10 cellular contexts compared by ENCODE assay signal in the genomic region with DNA sequence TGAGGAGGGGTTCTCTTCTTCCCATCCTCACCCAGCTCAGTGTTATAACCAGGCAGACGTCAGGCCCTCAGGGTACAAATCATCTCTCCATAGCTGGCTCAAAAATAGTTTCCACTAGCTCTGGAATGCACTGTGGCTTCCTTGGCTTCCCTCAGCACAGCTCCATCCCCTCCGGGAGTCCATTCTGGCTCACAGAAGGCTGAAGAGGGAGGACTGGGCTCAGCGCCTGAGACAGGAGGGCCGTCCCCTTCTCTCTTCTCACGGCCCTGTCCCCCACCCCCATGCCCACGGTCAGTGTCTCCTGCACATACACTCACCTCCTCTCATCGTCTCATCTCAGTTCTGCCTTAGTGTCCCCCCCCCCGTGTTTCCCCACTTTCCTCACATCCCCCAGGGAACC. TPM values are rescaled to one million over a fixed set of nuclear protein-coding genes. Genes with fewer than 3 reads are reported as not detected.
DNase-seq lines count a peak whose midpoint lies in the region; ATAC-seq and TF ChIP-seq lines count a peak whose summit lies in the region.
"Had no signal": no experiment of that assay in that cellular context is flagged by ENCODE, and none has a peak within 500 bp of the region (broad histone marks: within the 10 kb centered on the region; RNA-seq: fewer than 3 reads in every experiment).

No MANE protein-coding gene starts in this region.

- H3K4me1 ChIP-seq in trophoblast cell (ENCODE audit: control insufficient read depth in 1 of 2, insufficient read depth in 2 of 2, low read length in 2 of 2) = peaks cover 53 to 62% of the 10 kb centered on the region in 2 experiments

- no peaks in the 10 kb centered on the region for H3K27me3 Mint-ChIP-seq in WTC11 (ENCODE audit: low read depth)
- H3K27me3 Mint-ChIP-seq in activated naive CD4-positive, alpha-beta T cell treated with anti-CD3 and anti-CD28 coated beads for 36 hours (ENCODE audit: low read depth) = no peaks in the 10 kb centered on the region

- H3K14ac ChIP-seq in trophoblast cell (ENCODE audit: low read length) = peak overlapping the region; percentile 96

- H3K79me1 ChIP-seq in trophoblast cell (ENCODE audit: low read length) = peaks cover 59% of the 10 kb centered on the region

- no peak overlapping the region for H3K4me3 ChIP-seq in trophoblast cell (ENCODE audit: low read depth, low read length)

- no peaks in the 10 kb centered on the region for H3K9me3 ChIP-seq in trophoblast cell (ENCODE audit: insufficient read depth, low read depth, low read length)

- TF ChIP-seq CTCF in AG09319 (IDR thresholded peaks at IDR 0.05; ENCODE audit: low read depth, low read length) (no peak), WTC11 (IDR thresholded peaks at IDR 0.05) (no peak)

- no peaks in the 10 kb centered on the region for H3K27me3 ChIP-seq in trophoblast cell (ENCODE audit: insufficient read depth, low read length)

- H4K8ac ChIP-seq in trophoblast cell (ENCODE audit: low read depth, low read length) = peak overlapping the region; percentile 92

- peak overlapping the region; percentile 97 for H2BK5ac ChIP-seq in trophoblast cell (ENCODE audit: low read depth, low read length, poor library complexity)

- POLR2A ChIA-PET in WTC11 (lab: Charles Lee) = no interaction called here

- intact Hi-C loops in Right ventricle myocardium superior (cut with DNase I) = no loop called here
- intact Hi-C loops in activated naive CD4-positive, alpha-beta T cell treated with anti-CD3 and anti-CD28 coated beads for 36 hours (cut with micrococcal nuclease) = no loop called here

- H3K27ac Mint-ChIP-seq in WTC11 = peak overlapping the region; percentile 46; the same call in 1 of the 2 replicates
- no peak overlapping the region for H3K27ac Mint-ChIP-seq in activated naive CD4-positive, alpha-beta T cell treated with anti-CD3 and anti-CD28 coated beads for 36 hours

- WGBS in trophoblast cell (ENCODE audit: extremely low coverage, insufficient coverage, insufficient read length) = no CpG with 5 or more reads among the region's 8 CpGs

- no peaks in the 10 kb centered on the region for H3K9me3 Mint-ChIP-seq in WTC11
- no peaks in the 10 kb centered on the region for H3K9me3 Mint-ChIP-seq in activated naive CD4-positive, alpha-beta T cell treated with anti-CD3 and anti-CD28 coated beads for 36 hours

- peak overlapping the region; percentile 61 for H3K4ac ChIP-seq in trophoblast cell (ENCODE audit: low read depth, low read length)

- H4K12ac ChIP-seq in trophoblast cell (ENCODE audit: low read depth, low read length) = peak overlapping the region; percentile 65

- peak overlapping the region; percentile 98 for H2BK120ac ChIP-seq in trophoblast cell (ENCODE audit: insufficient read depth, low read length, poor library complexity)

- no peak overlapping the region for H3K4me3 Mint-ChIP-seq in WTC11
- H3K4me3 Mint-ChIP-seq in activated naive CD4-positive, alpha-beta T cell treated with anti-CD3 and anti-CD28 coated beads for 36 hours = no peak overlapping the region

- H3K27ac ChIP-seq in trophoblast cell (ENCODE audit: low read depth, low read length) = peak overlapping the region; percentile 90

- H3K36me3 ChIP-seq in trophoblast cell (ENCODE audit: control insufficient read depth in 1 of 2, insufficient read depth in 2 of 2, low read length in 2 of 2) = peaks cover 26 to 31% of the 10 kb centered on the region in 2 experiments

- ATAC-seq in WTC11 (no peak), Right ventricle myocardium superior (ENCODE audit: poor library complexity) (peak; percentile 81), GM19351 (IDR thresholded peaks at IDR 0.05; ENCODE audit: unreplicated experiment) (no peak)

- H3K23ac ChIP-seq in trophoblast cell (ENCODE audit: low read length) = no peak overlapping the region

- H3K9ac ChIP-seq in trophoblast cell (ENCODE audit: low read length) = no peak overlapping the region

- H3K36me3 Mint-ChIP-seq in WTC11 = peaks cover 40% of the 10 kb centered on the region
- no peaks in the 10 kb centered on the region for H3K36me3 Mint-ChIP-seq in activated naive CD4-positive, alpha-beta T cell treated with anti-CD3 and anti-CD28 coated beads for 36 hours (ENCODE audit: low read depth)

- H3K4me2 ChIP-seq in trophoblast cell (ENCODE audit: low read length) = peak overlapping the region; percentile 12

- peak; percentile 72 for DNase-seq in AG09319 (ENCODE audit: extremely low read depth, low read depth)
- no peak for DNase-seq in WTC11 (ENCODE audit: low spot score)
- peak; percentile 86 for DNase-seq in Right ventricle myocardium superior
- peak; percentile 81 to 93 for DNase-seq in trophoblast cell
- DNase-seq in T-helper 2 cell = no peak
- DNase-seq in NCI-H187 treated with DMSO at 0.1 percent for 48 hours (lab: John Stamatoyannopoulos, UW) = no peak
- DNase-seq in activated naive CD4-positive, alpha-beta T cell treated with anti-CD3 and anti-CD28 coated beads for 36 hours = no peak
- DNase-seq: activated CD4-positive, alpha-beta T cell treated with anti-CD3 and anti-CD28 coated beads for 1 hour; stimulated activated CD4-positive, alpha-beta T cell treated with anti-CD3 and anti-CD28 coated beads, Interleukin-2, amount 100 ng/mL, for 48 hours had no signal

- H3K79me2 ChIP-seq in trophoblast cell (ENCODE audit: control insufficient read depth, insufficient read depth, low read length, poor library complexity) = peaks cover 15% of the 10 kb centered on the region

- peak overlapping the region; percentile 99 for H4K91ac ChIP-seq in trophoblast cell (ENCODE audit: low read depth, low read length)

- peak overlapping the region; percentile 98 for H2AK5ac ChIP-seq in trophoblast cell (ENCODE audit: low read length)

- CTCF ChIA-PET in WTC11 (lab: Charles Lee) = interaction anchor here (0.9 to 1.8 kb wide), 5 partner anchors 19 to 121 kb away, joined by 4 to 8 read pairs (median 5); no protein-coding TSS in a partner anchor
- CTCF ChIA-PET in activated naive CD4-positive, alpha-beta T cell treated with anti-CD3 and anti-CD28 coated beads for 36 hours (lab: Charles Lee) = interaction anchor here (1.2 to 1.4 kb wide), 2 partner anchors 19 to 121 kb away, joined by 5 to 6 read pairs; no protein-coding TSS in a partner anchor

- peak overlapping the region; percentile 92 for H3K18ac ChIP-seq in trophoblast cell (ENCODE audit: low read length)

- peak overlapping the region; percentile 97 for H2BK12ac ChIP-seq in trophoblast cell (ENCODE audit: low read length)

- peak overlapping the region; percentile 32 for H2AFZ ChIP-seq in trophoblast cell (ENCODE audit: insufficient read depth, low read length, poor library complexity)

- H3K4me1 Mint-ChIP-seq in WTC11 = peaks cover 48% of the 10 kb centered on the region
- H3K4me1 Mint-ChIP-seq in activated naive CD4-positive, alpha-beta T cell treated with anti-CD3 and anti-CD28 coated beads for 36 hours (ENCODE audit: low read depth) = peaks cover 10% of the 10 kb centered on the region

TF ChIP-seq in WTC11, 78 proteins besides CTCF, POLR2A, EP300 and RAD21 (continues in another document):
- TF ChIP-seq ATF6 (CRISPR knock-in tag; IDR thresholded peaks at IDR 0.05) (no peak), CREB1 (CRISPR knock-in tag; IDR thresholded peaks at IDR 0.05) (no peak)
- TF ChIP-seq, protein P1, sequence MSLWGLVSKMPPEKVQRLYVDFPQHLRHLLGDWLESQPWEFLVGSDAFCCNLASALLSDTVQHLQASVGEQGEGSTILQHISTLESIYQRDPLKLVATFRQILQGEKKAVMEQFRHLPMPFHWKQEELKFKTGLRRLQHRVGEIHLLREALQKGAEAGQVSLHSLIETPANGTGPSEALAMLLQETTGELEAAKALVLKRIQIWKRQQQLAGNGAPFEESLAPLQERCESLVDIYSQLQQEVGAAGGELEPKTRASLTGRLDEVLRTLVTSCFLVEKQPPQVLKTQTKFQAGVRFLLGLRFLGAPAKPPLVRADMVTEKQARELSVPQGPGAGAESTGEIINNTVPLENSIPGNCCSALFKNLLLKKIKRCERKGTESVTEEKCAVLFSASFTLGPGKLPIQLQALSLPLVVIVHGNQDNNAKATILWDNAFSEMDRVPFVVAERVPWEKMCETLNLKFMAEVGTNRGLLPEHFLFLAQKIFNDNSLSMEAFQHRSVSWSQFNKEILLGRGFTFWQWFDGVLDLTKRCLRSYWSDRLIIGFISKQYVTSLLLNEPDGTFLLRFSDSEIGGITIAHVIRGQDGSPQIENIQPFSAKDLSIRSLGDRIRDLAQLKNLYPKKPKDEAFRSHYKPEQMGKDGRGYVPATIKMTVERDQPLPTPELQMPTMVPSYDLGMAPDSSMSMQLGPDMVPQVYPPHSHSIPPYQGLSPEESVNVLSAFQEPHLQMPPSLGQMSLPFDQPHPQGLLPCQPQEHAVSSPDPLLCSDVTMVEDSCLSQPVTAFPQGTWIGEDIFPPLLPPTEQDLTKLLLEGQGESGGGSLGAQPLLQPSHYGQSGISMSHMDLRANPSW (CRISPR knock-in tag; conservative IDR thresholded peaks at IDR 0.05; ENCODE audit: low read depth) = no peak

RNA-seq across cellular contexts. Expression of gene UMPS, which starts 50.1 kb away (rescaled TPM):
- total RNA-seq in WTC11 (2021) (39.7 to 45.4 TPM (median 42.0 TPM) in 3 replicates), Right ventricle myocardium superior (6.1 TPM)
- polyA plus RNA-seq in trophoblast cell (2013) = 23.2 and 23.9 TPM in 2 replicates
- total RNA-seq in activated naive CD4-positive, alpha-beta T cell treated with anti-CD3 and anti-CD28 coated beads for 36 hours = 10 to 100 TPM; 29.6 to 34.1 TPM

Comparison
In these comparisons a context has a peak if more than half of its experiments do, and no peak if none do; other contexts are left out.
1. DNase-seq: peak in AG09319 (single experiment), Right ventricle myocardium superior (single experiment) and trophoblast cell (2 of 2); none in WTC11 (single experiment), T-helper 2 cell (0 of 5), NCI-H187 treated with DMSO at 0.1 percent for 48 hours (single experiment) and activated naive CD4-positive, alpha-beta T cell treated with anti-CD3 and anti-CD28 coated beads for 36 hours (single experiment).